Comparison of ENCODE assay signal across 8 cellular contexts in genomic region chr20:7375905-7376304, GRCh38.
DNase-seq lines count a peak whose midpoint lies in the region; ATAC-seq and TF ChIP-seq lines count a peak whose summit lies in the region.

No MANE protein-coding gene starts in this region.

- CTCF ChIA-PET in Caco-2 (lab: Charles Lee): no interaction called here

- H3K4me3 ChIP-seq in Caco-2 (ENCODE audit: low read depth, low read length) (no peak overlapping the region), HL-60 (replicated peaks; ENCODE audit: insufficient read depth, low read length) (no peak overlapping the region)

- peaks cover 6% of the 10 kb centered on the region; the same call in 1 of the 2 replicates for H3K9me3 ChIP-seq in Caco-2

- no peak overlapping the region for H3K4me3 Mint-ChIP-seq in Caco-2 (ENCODE audit: unreplicated experiment)

- H3K27ac ChIP-seq in HL-60 (replicated peaks) (no peak overlapping the region), VCaP (no peak overlapping the region)

- TF ChIP-seq CTCF in Caco-2 (IDR thresholded peaks at IDR 0.05; ENCODE audit: insufficient read depth in 1 of 2, low read depth in 1 of 2, low read length in 1 of 2, severe bottlenecking in 1 of 2, unreplicated experiment in 1 of 2): peak; percentile 55 to 62
- peak; percentile 40 for TF ChIP-seq CTCF in HL-60 (IDR thresholded peaks at IDR 0.05; ENCODE audit: insufficient read depth, low read length)
- TF ChIP-seq CTCF in VCaP (conservative IDR thresholded peaks at IDR 0.05): peak; percentile 80

- intact Hi-C loops in Caco-2 (cut with micrococcal nuclease; ENCODE audit: unreplicated experiment): loop anchor here (2.0 to 5.0 kb wide), 3 partner anchors 119 to 549 kb away; no protein-coding TSS in a partner anchor

- ATAC-seq in GM18511 (IDR thresholded peaks at IDR 0.05; ENCODE audit: unreplicated experiment): no peak

- H3K27ac Mint-ChIP-seq in Caco-2 (ENCODE audit: unreplicated experiment): no peak overlapping the region

- DNase-seq in Caco-2: peak in 1 of 2 experiments; percentile 43
- DNase-seq in HL-60 (ENCODE audit: low read depth in 1 of 2, low spot score in 1 of 2): no peak
- DNase-seq in left kidney (ENCODE audit: low read depth, low spot score): peak; percentile 27
- no peak for DNase-seq in midbrain (lab: John Stamatoyannopoulos, UW)
- no peak for DNase-seq in stimulated activated CD4-positive, alpha-beta T cell treated with anti-CD3 and anti-CD28 coated beads, Interleukin-12 subunit alpha, Interleukin-12 subunit beta, amount 100 ng/mL, for 4 hours
- DNase-seq in mucosa of gallbladder (ENCODE audit: low spot score): no peak

- no peaks in the 10 kb centered on the region for H3K4me1 ChIP-seq in Caco-2

- POLR2A ChIA-PET in Caco-2 (lab: Charles Lee): no interaction called here

- H3K36me3 ChIP-seq in Caco-2 (ENCODE audit: control insufficient read depth, insufficient read depth, low read length): no peaks in the 10 kb centered on the region

- no peaks in the 10 kb centered on the region for H3K4me1 Mint-ChIP-seq in Caco-2 (ENCODE audit: low read depth, unreplicated experiment)

- H3K27me3 ChIP-seq in Caco-2 (replicated peaks; ENCODE audit: control insufficient read depth, insufficient read depth, low read length): no peaks in the 10 kb centered on the region
- no peaks in the 10 kb centered on the region for H3K27me3 ChIP-seq in HL-60 (ENCODE audit: insufficient read depth, poor library complexity, severe bottlenecking)

- H3K27me3 Mint-ChIP-seq in Caco-2 (ENCODE audit: insufficient read depth, unreplicated experiment): peaks cover 3% of the 10 kb centered on the region

- peaks cover 18% of the 10 kb centered on the region for H3K9me3 Mint-ChIP-seq in Caco-2 (ENCODE audit: unreplicated experiment)

- no TSS peak for BruUV-seq in Caco-2 (replicated peaks; lab: Mats Ljungman, UMichigan)

- H3K36me3 Mint-ChIP-seq in Caco-2 (ENCODE audit: insufficient read depth, unreplicated experiment): no peaks in the 10 kb centered on the region
